ENCODE assay signal across 13 cellular contexts in genomic region chr17:77698903-77699615, GRCh38.
DNase-seq lines count a peak whose midpoint lies in the region; ATAC-seq and TF ChIP-seq lines count a peak whose summit lies in the region.
"Had no signal": no experiment of that assay in that cellular context is flagged by ENCODE, and none has a peak within 500 bp of the region (broad histone marks: within the 10 kb centered on the region; RNA-seq: fewer than 3 reads in every experiment).

No MANE protein-coding gene starts in this region.

- peaks cover 70% of the 10 kb centered on the region for H3K4me1 Mint-ChIP-seq in brain
- peaks cover 49% of the 10 kb centered on the region for H3K4me1 Mint-ChIP-seq in neural progenitor cell
- peaks cover 41% of the 10 kb centered on the region for H3K4me1 Mint-ChIP-seq in GM23338

- ATAC-seq in activated CD4-positive, CD25-positive, alpha-beta regulatory T cell treated with anti-CD3 and anti-CD28 coated beads, Interleukin-2, amount 50 U/mL, for 24 hours = no peak
- ATAC-seq in GM23338 = no peak
- no peak for ATAC-seq in HG03280 (IDR thresholded peaks at IDR 0.05; ENCODE audit: unreplicated experiment)
- no peak for ATAC-seq in HG03135 (IDR thresholded peaks at IDR 0.05; ENCODE audit: unreplicated experiment)
- ATAC-seq: HCT116, K562, PC-3 had no signal

- H3K27ac Mint-ChIP-seq in brain (peak overlapping the region in 4 of 5 experiments; percentile 14 to 94 (median 58)), neural progenitor cell (peak overlapping the region; percentile 3), GM23338 (no peak overlapping the region)

- no peak overlapping the region for H3K9ac ChIP-seq in neural progenitor cell

- H3K79me2 ChIP-seq in neural progenitor cell (ENCODE audit: low read depth) = no peaks in the 10 kb centered on the region
- H3K79me2 ChIP-seq in GM23338 (replicated peaks; ENCODE audit: insufficient read depth) = no peaks in the 10 kb centered on the region

- H3K36me3 Mint-ChIP-seq in brain (peaks cover 4% of the 10 kb centered on the region), neural progenitor cell (peaks cover 2% of the 10 kb centered on the region), GM23338 (ENCODE audit: low read depth) (peaks cover 22% of the 10 kb centered on the region)

- H3K4me1 ChIP-seq in neural progenitor cell = peaks cover 23% of the 10 kb centered on the region
- H3K4me1 ChIP-seq in GM23338 (ENCODE audit: insufficient read depth) = peaks cover 16% of the 10 kb centered on the region

- peaks cover 17% of the 10 kb centered on the region for H3K27me3 Mint-ChIP-seq in brain
- peaks cover 22% of the 10 kb centered on the region for H3K27me3 Mint-ChIP-seq in neural progenitor cell (ENCODE audit: insufficient read depth, low read depth)
- H3K27me3 Mint-ChIP-seq in GM23338 (ENCODE audit: insufficient read depth, low read depth, poor library complexity) = peaks cover 39% of the 10 kb centered on the region

- no peaks in the 10 kb centered on the region for H4K20me1 ChIP-seq in neural progenitor cell (ENCODE audit: low read depth)
- no peaks in the 10 kb centered on the region for H4K20me1 ChIP-seq in GM23338 (replicated peaks; ENCODE audit: insufficient read depth)

- H3K36me3 ChIP-seq in neural progenitor cell (no peaks in the 10 kb centered on the region), GM23338 (ENCODE audit: insufficient read depth) (peaks cover 5% of the 10 kb centered on the region; the same call in 1 of the 2 replicates)

- peaks cover 40% of the 10 kb centered on the region for H3K27me3 ChIP-seq in neural progenitor cell
- peaks cover 18% of the 10 kb centered on the region for H3K27me3 ChIP-seq in GM23338 (ENCODE audit: insufficient read depth)

- H2AFZ ChIP-seq in neural progenitor cell (replicated peaks) (no peak overlapping the region), GM23338 (no peak overlapping the region)

- DNase-seq in activated CD4-positive, CD25-positive, alpha-beta regulatory T cell treated with anti-CD3 and anti-CD28 coated beads, Interleukin-2, amount 50 U/mL, for 72 hours = peak; percentile 4
- peak; percentile 65 for DNase-seq in D341Med (ENCODE audit: low spot score)
- DNase-seq in neural progenitor cell (ENCODE audit: low spot score) = no peak
- DNase-seq in GM23338 (ENCODE audit: low spot score) = no peak
- DNase-seq: NCI-H510A treated with DMSO at 0.1 percent for 48 hours, PC-3 had no signal

- H3K4me3 Mint-ChIP-seq in brain (peak overlapping the region in 1 of 5 experiments; percentile 23), neural progenitor cell (no peak overlapping the region), GM23338 (no peak overlapping the region; the same call in 2 of the 3 replicates)

- H3K4me2 ChIP-seq in neural progenitor cell = no peak overlapping the region
- no peak overlapping the region for H3K4me2 ChIP-seq in GM23338

- H3K4me3 ChIP-seq in neural progenitor cell (no peak overlapping the region), GM23338 (no peak overlapping the region)
- H3K4me3 ChIP-seq: K562 had no signal

- H3K9me2 ChIP-seq in GM23338 (ENCODE audit: insufficient read depth) = no peaks in the 10 kb centered on the region

- TF ChIP-seq CTCF in brain (conservative IDR thresholded peaks at IDR 0.05) = no peak
- TF ChIP-seq CTCF in neural progenitor cell (IDR thresholded peaks at IDR 0.05) = no peak
- no peak for TF ChIP-seq CTCF in GM23338 (conservative IDR thresholded peaks at IDR 0.05; ENCODE audit: low read depth in 2 of 2)

- H3K9me3 Mint-ChIP-seq in brain (peaks cover 19 to 28% (median 24%) of the 10 kb centered on the region in 5 experiments), neural progenitor cell (peaks cover 19% of the 10 kb centered on the region), GM23338 (peaks cover 25% of the 10 kb centered on the region)

- H3F3A ChIP-seq in neural progenitor cell (ENCODE audit: low read depth) (peaks cover 9% of the 10 kb centered on the region), GM23338 (replicated peaks; ENCODE audit: low read depth) (no peaks in the 10 kb centered on the region)

- H3K27ac ChIP-seq in neural progenitor cell (no peak overlapping the region), GM23338 (ENCODE audit: low read depth) (no peak overlapping the region)
- H3K27ac ChIP-seq: HL-60 had no signal

- H3K9me3 ChIP-seq in neural progenitor cell (ENCODE audit: low read depth) = peaks cover 7% of the 10 kb centered on the region

TF ChIP-seq in GM23338, 12 proteins besides CTCF, POLR2A, EP300 and RAD21:
- no peak for TF ChIP-seq POLR2AphosphoS5 (IDR thresholded peaks at IDR 0.05; ENCODE audit: low read depth)
- no peak for TF ChIP-seq ETS1 (IDR thresholded peaks at IDR 0.05)

Comparison
In these comparisons a context has a peak if more than half of its experiments do, and no peak if none do; other contexts are left out.
1. DNase-seq: peak in activated CD4-positive, CD25-positive, alpha-beta regulatory T cell treated with anti-CD3 and anti-CD28 coated beads, Interleukin-2, amount 50 U/mL, for 72 hours (single experiment) and D341Med (single experiment); none in neural progenitor cell (single experiment) and GM23338 (single experiment).